8 cellular contexts compared by ENCODE assay signal in genomic region chr20:38726849-38727601, GRCh38. TPM values are rescaled to one million over a fixed set of nuclear protein-coding genes. Genes with fewer than 3 reads are reported as not detected.
DNase-seq lines count a peak whose midpoint lies in the region; ATAC-seq and TF ChIP-seq lines count a peak whose summit lies in the region.

No MANE protein-coding gene starts in this region.

- H3K36me3 Mint-ChIP-seq in activated T-cell treated with anti-CD3 and anti-CD28 coated beads, Interleukin-2, amount 50 U/mL, for 4 hours (ENCODE audit: insufficient read depth) = no peaks in the 10 kb centered on the region
- H3K36me3 Mint-ChIP-seq in immature natural killer cell = peaks cover 0 to 3% (median 0%) of the 10 kb centered on the region in 3 donors

- H3K36me3 ChIP-seq in sigmoid colon = no peaks in the 10 kb centered on the region

- H3K4me1 Mint-ChIP-seq in activated T-cell treated with anti-CD3 and anti-CD28 coated beads, Interleukin-2, amount 50 U/mL, for 4 hours (ENCODE audit: low read depth) = peaks cover 63% of the 10 kb centered on the region
- H3K4me1 Mint-ChIP-seq in immature natural killer cell = peaks cover 57 to 62% of the 10 kb centered on the region in 2 donors

- intact Hi-C loops in sigmoid colon (cut with DNase I) = no loop called here

- H3K4me1 ChIP-seq in sigmoid colon = peaks cover 0 to 60% (median 37%) of the 10 kb centered on the region in 4 donors

- TF ChIP-seq CTCF in sigmoid colon (IDR thresholded peaks at IDR 0.05) = no peak

- TF ChIP-seq EP300 in sigmoid colon (IDR thresholded peaks at IDR 0.05) = no peak

- no peak for TF ChIP-seq POLR2A in sigmoid colon (IDR thresholded peaks at IDR 0.05)

- DNase-seq in CD1c-positive myeloid dendritic cell (ENCODE audit: extremely low spot score) = peak; percentile 51
- peak; percentile 57 for DNase-seq in HuH-7.5 (ENCODE audit: low spot score)
- peak; percentile 46 for DNase-seq in activated T-cell treated with anti-CD3 and anti-CD28 coated beads, Interleukin-2, amount 50 U/mL, for 4 hours
- peak; percentile 40 to 56 (median 43) for DNase-seq in immature natural killer cell
- DNase-seq in superior temporal gyrus (ENCODE audit: extremely low spot score) = peak; percentile 26
- DNase-seq in inferior parietal cortex (ENCODE audit: extremely low spot score) = no peak
- no peak for DNase-seq in NCI-H345 (lab: John Stamatoyannopoulos, UW)
- DNase-seq in sigmoid colon = no peak

- H3K4me3 Mint-ChIP-seq in activated T-cell treated with anti-CD3 and anti-CD28 coated beads, Interleukin-2, amount 50 U/mL, for 4 hours = peak overlapping the region; percentile 42
- peak overlapping the region; percentile 41 to 78 (median 50) for H3K4me3 Mint-ChIP-seq in immature natural killer cell

- H3K9me3 ChIP-seq in sigmoid colon = no peaks in the 10 kb centered on the region

- peaks cover 92% of the 10 kb centered on the region for H3K27me3 Mint-ChIP-seq in activated T-cell treated with anti-CD3 and anti-CD28 coated beads, Interleukin-2, amount 50 U/mL, for 4 hours (ENCODE audit: low read depth)
- peaks cover 62 to 84% (median 78%) of the 10 kb centered on the region in 3 donors for H3K27me3 Mint-ChIP-seq in immature natural killer cell (ENCODE audit: low read depth in 3 of 3)

- H3K27ac ChIP-seq in sigmoid colon = no peak overlapping the region

- no peak overlapping the region for H3K4me3 ChIP-seq in sigmoid colon

- H3K27me3 ChIP-seq in sigmoid colon = peaks cover 75 to 100% (median 97%) of the 10 kb centered on the region in 3 donors

- H3K9me3 Mint-ChIP-seq in activated T-cell treated with anti-CD3 and anti-CD28 coated beads, Interleukin-2, amount 50 U/mL, for 4 hours = no peaks in the 10 kb centered on the region
- H3K9me3 Mint-ChIP-seq in immature natural killer cell = peaks cover 0 to 3% (median under 1%) of the 10 kb centered on the region in 6 donors

- peak; percentile 22 to 27 for ATAC-seq in activated T-cell treated with anti-CD3 and anti-CD28 coated beads, Interleukin-2, amount 50 U/mL, for 4 hours

- H3K27ac Mint-ChIP-seq in immature natural killer cell = peak overlapping the region in 4 of 6 donors; percentile 0 to 78 (median 28)

- WGBS in sigmoid colon, 2 donors = 3 to 13% methylated on average over 41 of the region's 41 CpGs

RNA-seq across cellular contexts. Expression of gene SLC32A1, which starts 2.7 kb away (rescaled TPM):
- total RNA-seq in activated T-cell treated with anti-CD3 and anti-CD28 coated beads, Interleukin-2, amount 50 U/mL, for 4 hours = not detected
- not detected for polyA plus RNA-seq in immature natural killer cell
- total RNA-seq in sigmoid colon = not detected
- under 1 TPM in 1 of 3 donors, not detected in 2; 0.06 TPM for polyA plus RNA-seq in sigmoid colon

RNA-seq across cellular contexts. Expression of gene ACTR5, which starts 21.2 kb away (rescaled TPM):
- 10 to 100 TPM; 20.1 to 23.0 (median 21.1) TPM for total RNA-seq in activated T-cell treated with anti-CD3 and anti-CD28 coated beads, Interleukin-2, amount 50 U/mL, for 4 hours
- 10 to 100 TPM in 1 of 3 donors, 1 to 10 TPM in 2; 8.0 to 11.1 (median 8.7) TPM for polyA plus RNA-seq in immature natural killer cell
- total RNA-seq in sigmoid colon = 1 to 10 TPM; 6.4 to 10.0 (median 8.6) TPM
- 1 to 10 TPM; 1.8 to 5.6 (median 3.2) TPM for polyA plus RNA-seq in sigmoid colon

Comparison
In these comparisons a context has a peak if more than half of its experiments do, and no peak if none do; other contexts are left out.
1. DNase-seq: peak in CD1c-positive myeloid dendritic cell (single experiment), HuH-7.5 (single experiment), activated T-cell treated with anti-CD3 and anti-CD28 coated beads, Interleukin-2, amount 50 U/mL, for 4 hours (single experiment), immature natural killer cell (3 of 3) and superior temporal gyrus (single experiment); none in inferior parietal cortex (single experiment), NCI-H345 (single experiment) and sigmoid colon (single experiment).